In the genomic region with DNA sequence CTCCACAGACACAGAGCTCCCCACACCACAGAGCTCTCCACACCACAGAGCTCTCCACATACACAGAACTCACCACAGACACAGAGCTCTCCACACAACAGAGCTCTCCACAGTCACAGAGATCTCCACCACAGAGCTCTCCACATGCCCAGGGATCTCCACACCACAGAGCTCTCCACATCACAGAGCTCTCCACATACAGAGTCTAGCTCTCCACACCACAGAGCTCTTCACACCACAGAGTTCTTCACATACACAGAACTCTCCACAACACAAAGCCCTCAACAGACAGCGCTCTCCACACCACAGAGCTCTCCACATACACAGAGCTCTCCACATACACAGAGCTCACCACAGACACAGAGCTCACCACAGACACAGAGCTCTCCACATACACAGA, we compare ENCODE assay signal across 21 cellular contexts. TPM values are rescaled to one million over a fixed set of nuclear protein-coding genes. Genes with fewer than 3 reads are reported as not detected.
DNase-seq lines count a peak whose midpoint lies in the region; ATAC-seq and TF ChIP-seq lines count a peak whose summit lies in the region.
"Had no signal": no experiment of that assay in that cellular context is flagged by ENCODE, and none has a peak within 500 bp of the region (broad histone marks: within the 10 kb centered on the region; RNA-seq: fewer than 3 reads in every experiment).

No MANE protein-coding gene starts in this region.

- TF ChIP-seq CTCF in activated CD8-positive, alpha-beta T cell treated with anti-CD3 and anti-CD28 coated beads for 36 hours (IDR thresholded peaks at IDR 0.05): no peak
- TF ChIP-seq CTCF in esophagus muscularis mucosa (IDR thresholded peaks at IDR 0.05) (no peak), lower leg skin (IDR thresholded peaks at IDR 0.05) (no peak)

- H3K36me3 Mint-ChIP-seq in activated CD8-positive, alpha-beta T cell treated with anti-CD3 and anti-CD28 coated beads, Interleukin-2, amount 10 ng/mL, durations not matched to agents 7 days and 5 days (ENCODE audit: low read depth): no peaks in the 10 kb centered on the region
- H3K36me3 Mint-ChIP-seq in activated CD8-positive, alpha-beta T cell treated with anti-CD3 and anti-CD28 coated beads for 36 hours (ENCODE audit: low read depth): no peaks in the 10 kb centered on the region

- H3K27ac ChIP-seq in esophagus muscularis mucosa (replicated peaks in 1 of 4): no peak overlapping the region
- H3K27ac ChIP-seq: body of pancreas, GM23248, hepatocyte, HL-60, right atrium auricular region, tibial artery, VCaP had no signal

- peaks cover 53% of the 10 kb centered on the region for H3K27me3 Mint-ChIP-seq in activated CD8-positive, alpha-beta T cell treated with anti-CD3 and anti-CD28 coated beads, Interleukin-2, amount 10 ng/mL, durations not matched to agents 7 days and 5 days (ENCODE audit: low read depth)
- H3K27me3 Mint-ChIP-seq in activated CD8-positive, alpha-beta T cell treated with anti-CD3 and anti-CD28 coated beads for 36 hours: peaks cover 32% of the 10 kb centered on the region

- H3K4me1 ChIP-seq in esophagus muscularis mucosa: no peaks in the 10 kb centered on the region
- H3K4me1 ChIP-seq: right atrium auricular region, tibial artery had no signal

- H3K9me3 Mint-ChIP-seq in activated CD8-positive, alpha-beta T cell treated with anti-CD3 and anti-CD28 coated beads, Interleukin-2, amount 10 ng/mL, durations not matched to agents 7 days and 5 days (ENCODE audit: insufficient read depth): peaks cover 5% of the 10 kb centered on the region
- H3K9me3 Mint-ChIP-seq in activated CD8-positive, alpha-beta T cell treated with anti-CD3 and anti-CD28 coated beads for 36 hours: no peaks in the 10 kb centered on the region
- H3K9me3 Mint-ChIP-seq: stimulated activated naive CD8-positive, alpha-beta T cell treated with anti-CD3 and anti-CD28 coated beads, Interleukin-15, Interleukin-2, amounts not matched to agents 100 ng/mL and 50 ng/mL, for 24 hours had no signal

- no peaks in the 10 kb centered on the region for H3K9me3 ChIP-seq in esophagus muscularis mucosa
- H3K9me3 ChIP-seq: body of pancreas, right atrium auricular region, tibial artery had no signal

- DNase-seq in activated CD8-positive, alpha-beta T cell treated with anti-CD3 and anti-CD28 coated beads, Interleukin-2, amount 10 ng/mL, durations not matched to agents 7 days and 5 days: peak; percentile 29
- DNase-seq in activated CD8-positive, alpha-beta T cell treated with anti-CD3 and anti-CD28 coated beads for 36 hours: no peak
- DNase-seq in MV-4-11 (lab: John Stamatoyannopoulos, UW) (peak; percentile 39), esophagus muscularis mucosa (ENCODE audit: extremely low spot score) (peak; percentile 55), posterior vena cava (ENCODE audit: low spot score) (peak; percentile 25), NOMO-1 treated with dmso at 0.1 percent for 144 hours (lab: John Stamatoyannopoulos, UW; ENCODE audit: unreplicated experiment) (no peak), lower leg skin (ENCODE audit: low spot score in 2 of 2) (no peak)
- DNase-seq: activated CD4-positive, alpha-beta T cell treated with anti-CD3 and anti-CD28 coated beads, Interleukin-2, amount 50 U/mL, for 1 hour; body of pancreas; effector memory CD4-positive, alpha-beta T cell; GM23248; NCI-H1105; NCI-H2081 treated with DMSO at 0.1 percent for 48 hours; tibial artery had no signal

- H3K4me3 ChIP-seq in esophagus muscularis mucosa (no peak overlapping the region), lower leg skin (ENCODE audit: low read depth, poor library complexity, severe bottlenecking) (no peak overlapping the region)
- H3K4me3 ChIP-seq: body of pancreas, GM23248, hepatocyte, right atrium auricular region, tibial artery had no signal

- no peak for TF ChIP-seq EP300 in esophagus muscularis mucosa (IDR thresholded peaks at IDR 0.05)

- ATAC-seq in activated CD8-positive, alpha-beta T cell treated with anti-CD3 and anti-CD28 coated beads, Interleukin-2, amount 10 ng/mL, durations not matched to agents 7 days and 5 days: no peak
- no peak for ATAC-seq in activated CD8-positive, alpha-beta T cell treated with anti-CD3 and anti-CD28 coated beads for 36 hours
- ATAC-seq in HG02973 (IDR thresholded peaks at IDR 0.05; ENCODE audit: unreplicated experiment): no peak
- ATAC-seq: body of pancreas, esophagus mucosa had no signal

- POLR2A ChIA-PET in activated CD8-positive, alpha-beta T cell treated with anti-CD3 and anti-CD28 coated beads, Interleukin-2, amount 10 ng/mL, durations not matched to agents 7 days and 5 days (lab: Charles Lee): no interaction called here
- POLR2A ChIA-PET in activated CD8-positive, alpha-beta T cell treated with anti-CD3 and anti-CD28 coated beads for 36 hours (lab: Charles Lee): interaction anchor here (0.7 to 1.5 kb wide), 2 partner anchors 36 to 55 kb away, joined by 3 to 4 read pairs; partner anchors contain the start of genes DYNLT2 and ERMARD

- CTCF ChIA-PET in activated CD8-positive, alpha-beta T cell treated with anti-CD3 and anti-CD28 coated beads, Interleukin-2, amount 10 ng/mL, durations not matched to agents 7 days and 5 days (lab: Charles Lee): interaction anchor here (0.6 to 8.2 kb wide), 6 partner anchors 12 to 711 kb away, joined by 3 to 98 read pairs (median 4); no protein-coding TSS in a partner anchor
- CTCF ChIA-PET in activated CD8-positive, alpha-beta T cell treated with anti-CD3 and anti-CD28 coated beads for 36 hours (lab: Charles Lee): interaction anchor here (0.6 to 6.4 kb wide), 6 partner anchors 11 to 723 kb away, joined by 3 to 65 read pairs (median 4); no protein-coding TSS in a partner anchor

- peaks cover 52% of the 10 kb centered on the region for H3K4me1 Mint-ChIP-seq in activated CD8-positive, alpha-beta T cell treated with anti-CD3 and anti-CD28 coated beads, Interleukin-2, amount 10 ng/mL, durations not matched to agents 7 days and 5 days (ENCODE audit: low read depth)
- peaks cover 58% of the 10 kb centered on the region for H3K4me1 Mint-ChIP-seq in activated CD8-positive, alpha-beta T cell treated with anti-CD3 and anti-CD28 coated beads for 36 hours (ENCODE audit: low read depth)

- intact Hi-C loops in activated CD8-positive, alpha-beta T cell treated with anti-CD3 and anti-CD28 coated beads for 36 hours (cut with micrococcal nuclease): no loop called here
- intact Hi-C loops in esophagus muscularis mucosa (cut with DNase I) (no loop called here), posterior vena cava (cut with DNase I) (no loop called here), lower leg skin (cut with DNase I; ENCODE audit: low total_unique reads) (no loop called here)

- no peak overlapping the region for H3K4me3 Mint-ChIP-seq in activated CD8-positive, alpha-beta T cell treated with anti-CD3 and anti-CD28 coated beads, Interleukin-2, amount 10 ng/mL, durations not matched to agents 7 days and 5 days
- no peak overlapping the region for H3K4me3 Mint-ChIP-seq in activated CD8-positive, alpha-beta T cell treated with anti-CD3 and anti-CD28 coated beads for 36 hours
- H3K4me3 Mint-ChIP-seq: stimulated activated naive CD8-positive, alpha-beta T cell treated with anti-CD3 and anti-CD28 coated beads, Interleukin-15, Interleukin-2, amounts not matched to agents 100 ng/mL and 50 ng/mL, for 24 hours had no signal

- peaks cover 0 to 35% (median 0%) of the 10 kb centered on the region in 4 donors for H3K27me3 ChIP-seq in esophagus muscularis mucosa
- H3K27me3 ChIP-seq: body of pancreas, hepatocyte, right atrium auricular region had no signal

- H3K36me3 ChIP-seq in esophagus muscularis mucosa: no peaks in the 10 kb centered on the region
- H3K36me3 ChIP-seq: right atrium auricular region, tibial artery had no signal

- 100% methylated on average over 1 of the region's 1 CpG for WGBS in esophagus muscularis mucosa
- WGBS in lower leg skin, 2 donors: 73 to 92% methylated on average over 1 of the region's 1 CpG

- no peak overlapping the region for H3K27ac Mint-ChIP-seq in activated CD8-positive, alpha-beta T cell treated with anti-CD3 and anti-CD28 coated beads, Interleukin-2, amount 10 ng/mL, durations not matched to agents 7 days and 5 days
- H3K27ac Mint-ChIP-seq in activated CD8-positive, alpha-beta T cell treated with anti-CD3 and anti-CD28 coated beads for 36 hours: no peak overlapping the region
- H3K27ac Mint-ChIP-seq: stimulated activated naive CD8-positive, alpha-beta T cell treated with anti-CD3 and anti-CD28 coated beads, Interleukin-15, Interleukin-2, amounts not matched to agents 100 ng/mL and 50 ng/mL, for 24 hours had no signal

- TF ChIP-seq POLR2A in esophagus muscularis mucosa (IDR thresholded peaks at IDR 0.05; ENCODE audit: low read depth): no peak
- no peak for TF ChIP-seq POLR2A in lower leg skin (IDR thresholded peaks at IDR 0.05)

RNA-seq across cellular contexts. Expression of gene ERMARD, which starts 55.3 kb away (rescaled TPM):
- total RNA-seq in activated CD8-positive, alpha-beta T cell treated with anti-CD3 and anti-CD28 coated beads, Interleukin-2, amount 10 ng/mL, durations not matched to agents 7 days and 5 days: 10 to 100 TPM; 28.7 to 33.0 TPM
- total RNA-seq in activated CD8-positive, alpha-beta T cell treated with anti-CD3 and anti-CD28 coated beads for 36 hours: 10 to 100 TPM; 24.9 to 26.6 TPM
- total RNA-seq in esophagus muscularis mucosa (10 to 100 TPM in 3 of 4 donors, 1 to 10 TPM in 1; 9.6 to 13.3 (median 12.4) TPM), posterior vena cava (10 to 100 TPM; 19.6 to 22.1 TPM), lower leg skin (10 to 100 TPM; 12.0 to 30.5 (median 25.2) TPM)

RNA-seq across cellular contexts. Expression of gene DYNLT2, which starts 55.3 kb away (rescaled TPM):
- total RNA-seq in activated CD8-positive, alpha-beta T cell treated with anti-CD3 and anti-CD28 coated beads, Interleukin-2, amount 10 ng/mL, durations not matched to agents 7 days and 5 days: 1 to 10 TPM; 2.1 to 2.6 TPM
- total RNA-seq in activated CD8-positive, alpha-beta T cell treated with anti-CD3 and anti-CD28 coated beads for 36 hours: 1 to 10 TPM; 2.2 to 2.4 TPM
- total RNA-seq in esophagus muscularis mucosa (1 to 10 TPM in 3 of 4 donors, under 1 TPM in 1; 0.57 to 3.3 (median 1.5) TPM), posterior vena cava (1 to 10 TPM; 1.1 TPM), lower leg skin (1 to 10 TPM in 2 of 4 donors, under 1 TPM in 2; 0.54 to 4.1 (median 1.1) TPM)

Comparison
In these comparisons a context has a peak if more than half of its experiments do, and no peak if none do; other contexts are left out.
1. DNase-seq: peak in activated CD8-positive, alpha-beta T cell treated with anti-CD3 and anti-CD28 coated beads, Interleukin-2, amount 10 ng/mL, durations not matched to agents 7 days and 5 days (single experiment), MV-4-11 (single experiment), esophagus muscularis mucosa (single experiment) and posterior vena cava (single experiment); none in activated CD8-positive, alpha-beta T cell treated with anti-CD3 and anti-CD28 coated beads for 36 hours (single experiment), NOMO-1 treated with dmso at 0.1 percent for 144 hours (single experiment) and lower leg skin (0 of 2).